ENCODE assay signal across 8 cellular contexts in genomic region chr2:96163768-96164429, GRCh38. TPM values are rescaled to one million over a fixed set of nuclear protein-coding genes. Genes with fewer than 3 reads are reported as not detected.
DNase-seq lines count a peak whose midpoint lies in the region; ATAC-seq lines count a peak whose summit lies in the region.

No MANE protein-coding gene starts in this region.

- no peaks in the 10 kb centered on the region for H3K27me3 Mint-ChIP-seq in natural killer cell treated with Interleukin-12 subunit alpha and Interleukin-12 subunit beta and Interleukin-15 and Interleukin-18, amount 100 ng/mL, for 72 hours

- ATAC-seq in HG03342 (IDR thresholded peaks at IDR 0.05; ENCODE audit: unreplicated experiment) = peak; percentile 60
- ATAC-seq in natural killer cell treated with Interleukin-12 subunit alpha and Interleukin-12 subunit beta and Interleukin-15 and Interleukin-18, amount 100 ng/mL, for 72 hours = peak; percentile 77

- peak overlapping the region; percentile 63 for H3K4me3 Mint-ChIP-seq in natural killer cell treated with Interleukin-12 subunit alpha and Interleukin-12 subunit beta and Interleukin-15 and Interleukin-18, amount 100 ng/mL, for 72 hours

- peak; percentile 88 for DNase-seq in activated effector memory CD4-positive, alpha-beta T cell treated with anti-CD3 and anti-CD28 coated beads, Interleukin-2, amount 50 U/mL, for 16 hours
- DNase-seq in activated effector memory CD4-positive, alpha-beta T cell treated with Interleukin-2 at 50 U/mL for 16 hours = no peak
- DNase-seq in activated T-cell treated with anti-CD3 and anti-CD28 coated beads for 48 hours (ENCODE audit: low read depth) (peak; percentile 81), A172 (ENCODE audit: low spot score) (no peak), OCI-M1 (lab: John Stamatoyannopoulos, UW) (no peak), NCI-H1417 (lab: John Stamatoyannopoulos, UW) (no peak)
- DNase-seq in natural killer cell treated with Interleukin-12 subunit alpha and Interleukin-12 subunit beta and Interleukin-15 and Interleukin-18, amount 100 ng/mL, for 72 hours (ENCODE audit: low spot score) = peak; percentile 78

- no peaks in the 10 kb centered on the region for H3K36me3 Mint-ChIP-seq in natural killer cell treated with Interleukin-12 subunit alpha and Interleukin-12 subunit beta and Interleukin-15 and Interleukin-18, amount 100 ng/mL, for 72 hours

- H3K9me3 Mint-ChIP-seq in natural killer cell treated with Interleukin-12 subunit alpha and Interleukin-12 subunit beta and Interleukin-15 and Interleukin-18, amount 100 ng/mL, for 72 hours = no peaks in the 10 kb centered on the region

- H3K27ac Mint-ChIP-seq in natural killer cell treated with Interleukin-12 subunit alpha and Interleukin-12 subunit beta and Interleukin-15 and Interleukin-18, amount 100 ng/mL, for 72 hours = peak overlapping the region; percentile 57 to 98

- peaks cover 56 to 63% of the 10 kb centered on the region in 2 donors for H3K4me1 Mint-ChIP-seq in natural killer cell treated with Interleukin-12 subunit alpha and Interleukin-12 subunit beta and Interleukin-15 and Interleukin-18, amount 100 ng/mL, for 72 hours (ENCODE audit: low read depth in 2 of 2)

RNA-seq across cellular contexts. Expression of gene DUSP2, which starts 18.7 kb away (rescaled TPM):
- 10 to 100 TPM; 30.9 to 52.0 TPM for total RNA-seq in natural killer cell treated with Interleukin-12 subunit alpha and Interleukin-12 subunit beta and Interleukin-15 and Interleukin-18, amount 100 ng/mL, for 72 hours
- total RNA-seq in A172 (2014; rRNA removed; shearing (Covaris generic)) = 0.05 TPM in 1 of 2 replicates, not detected in the other

RNA-seq across cellular contexts. Expression of gene ASTL, which starts 25.6 kb away (rescaled TPM):
- total RNA-seq in natural killer cell treated with Interleukin-12 subunit alpha and Interleukin-12 subunit beta and Interleukin-15 and Interleukin-18, amount 100 ng/mL, for 72 hours = under 1 TPM in 1 of 2 donors, not detected in 1; 0.92 TPM
- total RNA-seq in A172 (2014; rRNA removed; shearing (Covaris generic)) = not detected in 2 replicates

RNA-seq across cellular contexts. Expression of gene STARD7, which starts 44.7 kb away (rescaled TPM):
- total RNA-seq in natural killer cell treated with Interleukin-12 subunit alpha and Interleukin-12 subunit beta and Interleukin-15 and Interleukin-18, amount 100 ng/mL, for 72 hours = 100 to 1,000 TPM; 153 to 206 TPM
- total RNA-seq in A172 (2014; rRNA removed; shearing (Covaris generic)) = 191 and 196 TPM in 2 replicates

RNA-seq across cellular contexts. Expression of gene ADRA2B, which starts 47.5 kb away (rescaled TPM):
- not detected for total RNA-seq in natural killer cell treated with Interleukin-12 subunit alpha and Interleukin-12 subunit beta and Interleukin-15 and Interleukin-18, amount 100 ng/mL, for 72 hours
- not detected in 2 replicates for total RNA-seq in A172 (2014; rRNA removed; shearing (Covaris generic))

Comparison
In these comparisons a context has a peak if more than half of its experiments do, and no peak if none do; other contexts are left out.
1. DNase-seq: peak in activated effector memory CD4-positive, alpha-beta T cell treated with anti-CD3 and anti-CD28 coated beads, Interleukin-2, amount 50 U/mL, for 16 hours (single experiment), activated T-cell treated with anti-CD3 and anti-CD28 coated beads for 48 hours (single experiment) and natural killer cell treated with Interleukin-12 subunit alpha and Interleukin-12 subunit beta and Interleukin-15 and Interleukin-18, amount 100 ng/mL, for 72 hours (single experiment); none in activated effector memory CD4-positive, alpha-beta T cell treated with Interleukin-2 at 50 U/mL for 16 hours (single experiment), A172 (single experiment), OCI-M1 (single experiment) and NCI-H1417 (0 of 3).
2. RNA of gene DUSP2, which starts 18.7 kb away (total RNA-seq): 30.9 to 52.0 TPM in natural killer cell treated with Interleukin-12 subunit alpha and Interleukin-12 subunit beta and Interleukin-15 and Interleukin-18, amount 100 ng/mL, for 72 hours; 0.05 TPM in A172; every median in the first group is over 10 times any median in the second.